Comparison of ENCODE assay signal across 8 cellular contexts in genomic region chr20:35601021-35601973, GRCh38.
DNase-seq lines count a peak whose midpoint lies in the region; ATAC-seq and TF ChIP-seq lines count a peak whose summit lies in the region.

No MANE protein-coding gene starts in this region.

- ATAC-seq in HG03159 (IDR thresholded peaks at IDR 0.05; ENCODE audit: unreplicated experiment): no peak
- ATAC-seq in GM21423 (IDR thresholded peaks at IDR 0.05; ENCODE audit: unreplicated experiment): no peak

- TF ChIP-seq CTCF in GM12873 (IDR thresholded peaks at IDR 0.05; ENCODE audit: insufficient read depth, low read depth, low read length, missing control alignments): peak; percentile 49

- DNase-seq in NCI-H1436 (lab: John Stamatoyannopoulos, UW): peak; percentile 66
- DNase-seq in activated CD4-positive, CD25-positive, alpha-beta regulatory T cell treated with anti-CD3 and anti-CD28 coated beads, Interleukin-2, amount 50 U/mL, for 16 hours (ENCODE audit: low read depth, low spot score): peak; percentile 55
- DNase-seq in central memory CD4-positive, alpha-beta T cell: peak; percentile 76
- DNase-seq in kidney tubule cell (ENCODE audit: low spot score): peak; percentile 74
- peak; percentile 34 to 52 for DNase-seq in stimulated activated CD4-positive, alpha-beta T cell treated with anti-CD3 and anti-CD28 coated beads, Interleukin-1b, Interleukin-23, amount 100 ng/mL, for 1 hour (ENCODE audit: low read depth in 2 of 2)
